In the genomic region with DNA sequence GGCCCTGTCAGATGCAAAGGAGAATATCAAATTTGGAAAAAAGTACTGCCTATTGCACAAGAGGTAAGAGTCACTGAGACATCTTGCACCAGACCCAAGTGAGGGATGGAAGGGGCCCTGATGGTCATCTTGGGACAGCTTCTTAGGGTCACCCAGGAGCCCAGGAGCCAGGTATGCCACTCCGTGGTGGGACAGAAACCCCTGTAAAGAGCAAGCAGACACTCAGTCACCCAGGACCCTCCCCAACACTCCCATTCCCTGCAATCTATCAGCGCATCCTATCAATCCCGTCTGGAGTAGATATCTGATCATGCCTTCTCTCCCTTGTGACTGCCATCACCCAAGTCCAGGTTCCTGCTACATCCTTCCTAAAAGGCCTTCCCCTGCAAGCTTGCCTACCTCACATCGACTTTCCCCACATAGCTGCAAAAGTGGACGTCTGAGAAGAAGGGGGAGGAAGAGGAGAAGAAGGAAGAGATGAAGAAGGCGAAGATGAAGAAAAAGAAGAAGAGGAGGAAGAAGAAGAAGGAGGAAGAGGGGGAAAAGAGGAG, we compare ENCODE assay signal across 1 cellular context.
TF ChIP-seq lines count a peak whose summit lies in the region.

No MANE protein-coding gene starts in this region.

TF ChIP-seq in HEK293, 187 proteins besides CTCF, POLR2A, EP300 and RAD21:
- TF ChIP-seq, protein P1, sequence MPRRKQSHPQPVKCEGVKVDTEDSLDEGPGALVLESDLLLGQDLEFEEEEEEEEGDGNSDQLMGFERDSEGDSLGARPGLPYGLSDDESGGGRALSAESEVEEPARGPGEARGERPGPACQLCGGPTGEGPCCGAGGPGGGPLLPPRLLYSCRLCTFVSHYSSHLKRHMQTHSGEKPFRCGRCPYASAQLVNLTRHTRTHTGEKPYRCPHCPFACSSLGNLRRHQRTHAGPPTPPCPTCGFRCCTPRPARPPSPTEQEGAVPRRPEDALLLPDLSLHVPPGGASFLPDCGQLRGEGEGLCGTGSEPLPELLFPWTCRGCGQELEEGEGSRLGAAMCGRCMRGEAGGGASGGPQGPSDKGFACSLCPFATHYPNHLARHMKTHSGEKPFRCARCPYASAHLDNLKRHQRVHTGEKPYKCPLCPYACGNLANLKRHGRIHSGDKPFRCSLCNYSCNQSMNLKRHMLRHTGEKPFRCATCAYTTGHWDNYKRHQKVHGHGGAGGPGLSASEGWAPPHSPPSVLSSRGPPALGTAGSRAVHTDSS (tag by site-specific recombination; IDR thresholded peaks at IDR 0.05): peak; percentile 74
